In genomic region chr22:23119492-23120414, GRCh38 we compare ENCODE assay signal across 10 cellular contexts. TPM values are rescaled to one million over a fixed set of nuclear protein-coding genes. Genes with fewer than 3 reads are reported as not detected.
A peak's percentile ranks its signal among the peaks of the same experiment; 100 is the strongest.
DNase-seq lines count a peak whose midpoint lies in the region; ATAC-seq and TF ChIP-seq lines count a peak whose summit lies in the region.
"Had no signal": no experiment of that assay in that cellular context is flagged by ENCODE, and none has a peak within 500 bp of the region (broad histone marks: within the 10 kb centered on the region; RNA-seq: fewer than 3 reads in every experiment).

No MANE protein-coding gene starts in this region.

- ATAC-seq in GM18870 (IDR thresholded peaks at IDR 0.05; ENCODE audit: unreplicated experiment) = no peak

- H3K27ac Mint-ChIP-seq in stimulated activated naive CD8-positive, alpha-beta T cell treated with anti-CD3 and anti-CD28 coated beads, Interleukin-15, Interleukin-2, amounts not matched to agents 100 ng/mL and 50 ng/mL, for 24 hours = peak overlapping the region; percentile 77
- no peak overlapping the region for H3K27ac Mint-ChIP-seq in progenitor cell of endocrine pancreas

- TF ChIP-seq CTCF in foreskin fibroblast (IDR thresholded peaks at IDR 0.05; ENCODE audit: low read depth, low read length) (no peak), progenitor cell of endocrine pancreas (IDR thresholded peaks at IDR 0.05; ENCODE audit: unreplicated experiment) (no peak)

- no peak overlapping the region for H3K4me3 Mint-ChIP-seq in stimulated activated naive CD8-positive, alpha-beta T cell treated with anti-CD3 and anti-CD28 coated beads, Interleukin-15, Interleukin-2, amounts not matched to agents 100 ng/mL and 50 ng/mL, for 24 hours
- H3K4me3 Mint-ChIP-seq in progenitor cell of endocrine pancreas (ENCODE audit: low read depth) = no peak overlapping the region

- H3K36me3 Mint-ChIP-seq in stimulated activated naive CD8-positive, alpha-beta T cell treated with anti-CD3 and anti-CD28 coated beads, Interleukin-15, Interleukin-2, amounts not matched to agents 100 ng/mL and 50 ng/mL, for 24 hours (ENCODE audit: low read depth) = no peaks in the 10 kb centered on the region
- peaks cover 6% of the 10 kb centered on the region for H3K36me3 Mint-ChIP-seq in progenitor cell of endocrine pancreas (ENCODE audit: insufficient read depth)

- H3K9me3 Mint-ChIP-seq in stimulated activated naive CD8-positive, alpha-beta T cell treated with anti-CD3 and anti-CD28 coated beads, Interleukin-15, Interleukin-2, amounts not matched to agents 100 ng/mL and 50 ng/mL, for 24 hours = no peaks in the 10 kb centered on the region
- H3K9me3 Mint-ChIP-seq in progenitor cell of endocrine pancreas (ENCODE audit: low read depth) = no peaks in the 10 kb centered on the region

- H3K27me3 Mint-ChIP-seq in stimulated activated naive CD8-positive, alpha-beta T cell treated with anti-CD3 and anti-CD28 coated beads, Interleukin-15, Interleukin-2, amounts not matched to agents 100 ng/mL and 50 ng/mL, for 24 hours = no peaks in the 10 kb centered on the region
- no peaks in the 10 kb centered on the region for H3K27me3 Mint-ChIP-seq in progenitor cell of endocrine pancreas

- no peak overlapping the region for H3K4me3 ChIP-seq in foreskin fibroblast (ENCODE audit: low read depth in 1 of 2, low read length in 2 of 2)

- peak; percentile 43 to 61 (median 51) for DNase-seq in T-helper 1 cell
- peak; percentile 39 for DNase-seq in activated T-helper 1 cell treated with Interleukin-2 at 50 U/mL for 16 hours (ENCODE audit: low read depth)
- DNase-seq in lung microvascular endothelial cell (ENCODE audit: low read depth in 2 of 2) = peak; percentile 42 to 58
- DNase-seq in foreskin fibroblast = no peak
- no peak for DNase-seq in NOMO-1 (lab: John Stamatoyannopoulos, UW; ENCODE audit: unreplicated experiment in 2 of 2)
- DNase-seq in progenitor cell of endocrine pancreas (ENCODE audit: low spot score, unreplicated experiment) = no peak
- DNase-seq: NCI-H1092 had no signal

- peaks cover 16% of the 10 kb centered on the region for H3K4me1 Mint-ChIP-seq in stimulated activated naive CD8-positive, alpha-beta T cell treated with anti-CD3 and anti-CD28 coated beads, Interleukin-15, Interleukin-2, amounts not matched to agents 100 ng/mL and 50 ng/mL, for 24 hours (ENCODE audit: low read depth)
- peaks cover 1% of the 10 kb centered on the region for H3K4me1 Mint-ChIP-seq in progenitor cell of endocrine pancreas (ENCODE audit: low read depth)

RNA-seq across cellular contexts. Expression of gene RSPH14, which starts 22.0 kb away (rescaled TPM):
- total RNA-seq in lung microvascular endothelial cell (not detected in 2 replicates), progenitor cell of endocrine pancreas (2.4 and 3.6 TPM in 2 replicates)
- total RNA-seq: subcutaneous adipose tissue had no signal

RNA-seq across cellular contexts. Expression of gene RAB36, which starts 25.5 kb away (rescaled TPM):
- 0.20 and 0.44 TPM in 2 replicates for total RNA-seq in lung microvascular endothelial cell
- 10.1 and 10.3 TPM in 2 replicates for total RNA-seq in progenitor cell of endocrine pancreas

RNA-seq across cellular contexts. Expression of gene GNAZ, which starts 49.4 kb away (rescaled TPM):
- total RNA-seq in lung microvascular endothelial cell = under 0.01 and 0.20 TPM in 2 replicates
- total RNA-seq in progenitor cell of endocrine pancreas = 16.3 and 19.2 TPM in 2 replicates

Comparison
In these comparisons a context has a peak if more than half of its experiments do, and no peak if none do; other contexts are left out.
1. DNase-seq: peak in T-helper 1 cell (5 of 5), activated T-helper 1 cell treated with Interleukin-2 at 50 U/mL for 16 hours (single experiment) and lung microvascular endothelial cell (2 of 2); none in foreskin fibroblast (0 of 2), NOMO-1 (0 of 2) and progenitor cell of endocrine pancreas (single experiment).
2. RNA of gene GNAZ, which starts 49.4 kb away (total RNA-seq): 16.3 to 19.2 TPM in progenitor cell of endocrine pancreas; under 0.01 to 0.20 TPM in lung microvascular endothelial cell; every median in the first group is over 10 times any median in the second.